Comparison of ENCODE assay signal across 8 cellular contexts in the genomic region with DNA sequence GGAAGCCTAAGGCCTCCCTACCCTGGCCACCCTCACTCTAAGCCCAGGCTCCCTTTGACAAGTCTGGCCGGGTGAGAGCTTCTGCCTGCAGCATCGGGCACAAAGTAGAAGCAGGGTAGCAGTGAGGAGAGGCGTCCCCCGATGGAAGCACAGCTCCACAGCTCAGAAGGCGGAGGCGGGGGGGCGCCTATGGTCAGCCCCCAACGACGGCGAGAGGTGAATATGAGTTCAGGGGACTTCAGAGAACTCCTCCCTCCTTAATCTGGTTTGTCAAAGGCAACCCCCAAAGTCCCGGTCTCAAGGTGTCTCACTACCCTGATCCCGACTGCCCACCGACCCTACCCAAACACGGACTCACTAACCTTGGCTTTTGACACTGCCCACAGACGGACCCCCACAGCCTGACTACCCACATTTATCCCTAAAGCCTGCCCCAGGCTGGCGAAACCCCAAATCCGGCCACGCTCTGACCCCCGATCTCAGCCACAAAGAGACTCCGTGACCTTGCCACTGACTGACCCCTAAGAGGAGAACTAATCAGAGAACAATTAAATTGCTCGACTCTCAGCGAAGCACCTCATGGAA. TPM values are rescaled to one million over a fixed set of nuclear protein-coding genes. Genes with fewer than 3 reads are reported as not detected.
A peak's percentile ranks its signal among the peaks of the same experiment; 100 is the strongest.
DNase-seq lines count a peak whose midpoint lies in the region; ATAC-seq and TF ChIP-seq lines count a peak whose summit lies in the region.

No MANE protein-coding gene starts in this region.

- H3K27ac Mint-ChIP-seq in naive thymus-derived CD8-positive, alpha-beta T cell = peak overlapping the region; percentile 83 to 96 (median 94)

- POLR2A ChIA-PET in naive thymus-derived CD8-positive, alpha-beta T cell (lab: Charles Lee) = interaction anchor here (0.8 to 21.9 kb wide), 12 partner anchors 9 to 138 kb away, joined by 3 to 612 read pairs (median 14); partner anchors contain the start of genes RPL11 and TCEA3

- peaks cover 31% of the 10 kb centered on the region; the same call in 1 of the 2 replicates for H3F3A ChIP-seq in MM.1S (ENCODE audit: insufficient read depth, low read length)

- TF ChIP-seq CTCF in BE2C (IDR thresholded peaks at IDR 0.05; ENCODE audit: low read depth, low read length) (no peak), MM.1S (IDR thresholded peaks at IDR 0.05; ENCODE audit: low read length) (no peak), choroid plexus epithelial cell (conservative IDR thresholded peaks at IDR 0.05; ENCODE audit: low read depth, low read length) (no peak)

- no peaks in the 10 kb centered on the region for H4K20me1 ChIP-seq in MM.1S (ENCODE audit: insufficient read depth, low read length)

- peak overlapping the region; percentile 41; the same call in 1 of the 2 replicates for H3K27ac ChIP-seq in MM.1S (ENCODE audit: low read length)

- no peaks in the 10 kb centered on the region for H3K9me3 Mint-ChIP-seq in naive thymus-derived CD8-positive, alpha-beta T cell

- H3K36me3 ChIP-seq in BE2C (peaks cover 22% of the 10 kb centered on the region), MM.1S (replicated peaks; ENCODE audit: insufficient read depth, low read length) (no peaks in the 10 kb centered on the region)

- H3K4me3 Mint-ChIP-seq in naive thymus-derived CD8-positive, alpha-beta T cell = peak overlapping the region; percentile 79 to 98 (median 91)

- H3K4me3 ChIP-seq in BE2C (ENCODE audit: low read depth, low read length) (peak overlapping the region; percentile 39), MM.1S (ENCODE audit: low read length) (peak overlapping the region; percentile 76), choroid plexus epithelial cell (ENCODE audit: low read depth, low read length) (peak overlapping the region; percentile 48)

- peak overlapping the region; percentile 81 for H3K9ac ChIP-seq in MM.1S (ENCODE audit: low read length)

- no peaks in the 10 kb centered on the region for H3K9me2 ChIP-seq in MM.1S (replicated peaks; ENCODE audit: insufficient read depth, low read length)

- H3K27me3 Mint-ChIP-seq in naive thymus-derived CD8-positive, alpha-beta T cell = no peaks in the 10 kb centered on the region

- peaks cover 0 to 10% (median 3%) of the 10 kb centered on the region in 3 donors for H3K36me3 Mint-ChIP-seq in naive thymus-derived CD8-positive, alpha-beta T cell

- DNase-seq in BE2C = peak; percentile 17
- no peak for DNase-seq in MM.1S
- DNase-seq in choroid plexus epithelial cell (ENCODE audit: low read depth) = no peak
- no peak for DNase-seq in naive thymus-derived CD8-positive, alpha-beta T cell
- no peak for DNase-seq in GM19240 (ENCODE audit: insufficient read length, low spot score)
- no peak for DNase-seq in medulla oblongata (ENCODE audit: extremely low spot score)

- H3K9me3 ChIP-seq in BE2C (no peaks in the 10 kb centered on the region), MM.1S (replicated peaks; ENCODE audit: insufficient read depth, low read length) (no peaks in the 10 kb centered on the region)

- H3K4me2 ChIP-seq in MM.1S (ENCODE audit: low read depth, low read length) = peak overlapping the region; percentile 99

- peak overlapping the region; percentile 80 for H2AFZ ChIP-seq in MM.1S (ENCODE audit: low read length)

- peaks cover 7% of the 10 kb centered on the region for H3K79me2 ChIP-seq in MM.1S (ENCODE audit: low read length)

- H3K4me1 ChIP-seq in BE2C = peaks cover 38% of the 10 kb centered on the region
- peaks cover 28% of the 10 kb centered on the region for H3K4me1 ChIP-seq in MM.1S (ENCODE audit: low read length)

- peaks cover 33 to 60% (median 57%) of the 10 kb centered on the region in 4 donors for H3K4me1 Mint-ChIP-seq in naive thymus-derived CD8-positive, alpha-beta T cell

- ATAC-seq in naive thymus-derived CD8-positive, alpha-beta T cell = no peak
- ATAC-seq in GM21367 (IDR thresholded peaks at IDR 0.05; ENCODE audit: unreplicated experiment) = no peak
- no peak for ATAC-seq in GM21529 (IDR thresholded peaks at IDR 0.05; ENCODE audit: unreplicated experiment)

- H3K27me3 ChIP-seq in BE2C = no peaks in the 10 kb centered on the region
- no peaks in the 10 kb centered on the region for H3K27me3 ChIP-seq in MM.1S (replicated peaks; ENCODE audit: insufficient read depth, low read length)

RNA-seq across cellular contexts. Expression of gene ID3, which starts 5.3 kb away (rescaled TPM):
- polyA plus RNA-seq in BE2C (2012; ENCODE audit: insufficient read depth, insufficient read length, low read depth) = 63.3 TPM
- 10 to 100 TPM; 60.9 to 64.8 TPM for total RNA-seq in naive thymus-derived CD8-positive, alpha-beta T cell
- polyA plus RNA-seq in naive thymus-derived CD8-positive, alpha-beta T cell = 1 to 10 TPM; 2.7 to 10.0 (median 4.6) TPM

RNA-seq across cellular contexts. Expression of gene E2F2, which starts 23.0 kb away (rescaled TPM):
- polyA plus RNA-seq in BE2C (2012; ENCODE audit: insufficient read depth, insufficient read length, low read depth) = 0.73 TPM
- total RNA-seq in naive thymus-derived CD8-positive, alpha-beta T cell = under 1 TPM; 0.10 to 0.14 TPM
- polyA plus RNA-seq in naive thymus-derived CD8-positive, alpha-beta T cell = under 1 TPM in 2 of 3 donors, not detected in 1; 0.05 to 0.14 TPM
